In genomic region chr20:34528921-34529297, GRCh38 we compare ENCODE assay signal across 13 cellular contexts. TPM values are rescaled to one million over a fixed set of nuclear protein-coding genes. Genes with fewer than 3 reads are reported as not detected.
DNase-seq lines count a peak whose midpoint lies in the region; ATAC-seq and TF ChIP-seq lines count a peak whose summit lies in the region.
"Had no signal": no experiment of that assay in that cellular context is flagged by ENCODE, and none has a peak within 500 bp of the region (broad histone marks: within the 10 kb centered on the region; RNA-seq: fewer than 3 reads in every experiment).

No MANE protein-coding gene starts in this region.

- TF ChIP-seq POLR2A in heart left ventricle (IDR thresholded peaks at IDR 0.05), result no peak

- H3K4me3 Mint-ChIP-seq in CD4-positive, alpha-beta memory T cell, result no peak overlapping the region
- H3K4me3 Mint-ChIP-seq: activated T-cell treated with anti-CD3 and anti-CD28 coated beads, Interleukin-2, amount 50 U/mL, for 4 hours; neural progenitor cell had no signal

- H2AK5ac ChIP-seq in neuronal stem cell (ENCODE audit: low read depth, low read length), result no peak overlapping the region

- H3K4me1 ChIP-seq in CD4-positive, alpha-beta memory T cell (ENCODE audit: insufficient read depth, low read length), result peaks cover under 1% of the 10 kb centered on the region
- H3K4me1 ChIP-seq in heart left ventricle, result peaks cover 5 to 61% (median 38%) of the 10 kb centered on the region in 12 donors
- no peaks in the 10 kb centered on the region for H3K4me1 ChIP-seq in neuronal stem cell (ENCODE audit: control insufficient read depth in 2 of 2, insufficient read depth in 1 of 2, low read depth in 1 of 2, low read length in 2 of 2)
- H3K4me1 ChIP-seq: neural progenitor cell had no signal

- no peaks in the 10 kb centered on the region for H3K27me3 ChIP-seq in CD4-positive, alpha-beta memory T cell (ENCODE audit: insufficient read depth, low read length)
- H3K27me3 ChIP-seq in heart left ventricle, result no peaks in the 10 kb centered on the region
- no peaks in the 10 kb centered on the region for H3K27me3 ChIP-seq in neuronal stem cell (ENCODE audit: control insufficient read depth in 3 of 3, insufficient read depth in 3 of 3, low read depth in 1 of 3, low read length in 3 of 3)
- H3K27me3 ChIP-seq: neural progenitor cell had no signal

- H3K9me3 ChIP-seq in CD4-positive, alpha-beta memory T cell (ENCODE audit: control insufficient read depth in 1 of 2, low read length in 2 of 2), result no peaks in the 10 kb centered on the region
- H3K9me3 ChIP-seq in heart left ventricle (no peaks in the 10 kb centered on the region), neuronal stem cell (replicated peaks in 1 of 2; ENCODE audit: control insufficient read depth in 2 of 2, insufficient read depth in 1 of 2, low read depth in 1 of 2, low read length in 2 of 2) (no peaks in the 10 kb centered on the region)

- peaks cover 9 to 21% (median 14%) of the 10 kb centered on the region in 4 donors for H3K4me1 Mint-ChIP-seq in CD4-positive, alpha-beta memory T cell

- ATAC-seq in heart left ventricle, result peak; percentile 60 to 77 (median 65)
- ATAC-seq: activated T-cell treated with anti-CD3 and anti-CD28 coated beads, Interleukin-2, amount 50 U/mL, for 4 hours; HCT116 had no signal

- no peak overlapping the region for H3K23ac ChIP-seq in neuronal stem cell (ENCODE audit: low read depth, low read length, poor library complexity)

- no peaks in the 10 kb centered on the region for H3K9me3 Mint-ChIP-seq in CD4-positive, alpha-beta memory T cell
- H3K9me3 Mint-ChIP-seq: activated T-cell treated with anti-CD3 and anti-CD28 coated beads, Interleukin-2, amount 50 U/mL, for 4 hours; neural progenitor cell had no signal

- POLR2A ChIA-PET in CD4-positive, alpha-beta memory T cell (lab: Charles Lee; ENCODE audit: partially characterized antibody), result no interaction called here

- H3K4me2 ChIP-seq in neuronal stem cell (ENCODE audit: insufficient read depth, low read length, poor library complexity, severe bottlenecking), result no peak overlapping the region
- H3K4me2 ChIP-seq: neural progenitor cell had no signal

- no peak overlapping the region for H3K4me3 ChIP-seq in CD4-positive, alpha-beta memory T cell (ENCODE audit: low read length in 2 of 2)
- H3K4me3 ChIP-seq in heart left ventricle (no peak overlapping the region), neuronal stem cell (ENCODE audit: low read length in 2 of 2) (no peak overlapping the region)
- H3K4me3 ChIP-seq: neural progenitor cell had no signal

- no peak overlapping the region for H2AFZ ChIP-seq in neuronal stem cell (ENCODE audit: low read length)
- H2AFZ ChIP-seq: neural progenitor cell had no signal

- peak in 3 of 12 donors; percentile 16 to 27 (median 22) for TF ChIP-seq CTCF in heart left ventricle (IDR thresholded peaks at IDR 0.05)

- H3K27ac Mint-ChIP-seq in CD4-positive, alpha-beta memory T cell, result peak overlapping the region in 4 of 7 donors; percentile 12 to 48 (median 23)
- H3K27ac Mint-ChIP-seq: neural progenitor cell had no signal

- DNase-seq in CD4-positive, alpha-beta memory T cell, result no peak
- DNase-seq in heart left ventricle (peak in 4 of 5 donors; percentile 47 to 84 (median 58)), posterior cingulate gyrus (peak in 6 of 10 donors; percentile 38 to 91 (median 60)), DMS153 (lab: John Stamatoyannopoulos, UW) (no peak), germinal center (ENCODE audit: low spot score) (no peak), neuronal stem cell (ENCODE audit: low spot score) (no peak)
- no peak for DNase-seq in activated CD8-positive, alpha-beta memory T cell treated with anti-CD3 and anti-CD28 coated beads, Interleukin-2, amount 50 U/mL, for 4 hours
- DNase-seq: activated T-cell treated with anti-CD3 and anti-CD28 coated beads, Interleukin-2, amount 50 U/mL, for 4 hours; EL; NCI-H1694 had no signal

- no peak overlapping the region for H3K9ac ChIP-seq in neuronal stem cell (ENCODE audit: low read depth, low read length, poor library complexity)
- H3K9ac ChIP-seq: neural progenitor cell had no signal

- WGBS in heart left ventricle, 4 donors, result 48 to 70% (median 53%) methylated on average over 4 to 5 of the region's 5 CpGs
- WGBS in neuronal stem cell (ENCODE audit: extremely low coverage in 2 of 2, insufficient read length in 2 of 2, insufficient replicate concordance in 1 of 2), 2 donors, result no CpG with 5 or more reads among the region's 5 CpGs

- H3K27ac ChIP-seq in CD4-positive, alpha-beta memory T cell (ENCODE audit: low read depth, low read length), result no peak overlapping the region
- peak overlapping the region; percentile 88 for H3K27ac ChIP-seq in angular gyrus (ENCODE audit: low read depth, low read length)
- peak overlapping the region in 7 of 12 donors; percentile 20 to 60 (median 37) for H3K27ac ChIP-seq in heart left ventricle
- H3K27ac ChIP-seq in neuronal stem cell (replicated peaks; ENCODE audit: low read length), result no peak overlapping the region
- H3K27ac ChIP-seq: neural progenitor cell had no signal

- no peak overlapping the region for H3K4ac ChIP-seq in neuronal stem cell (ENCODE audit: low read length)

- H3K27me3 Mint-ChIP-seq in CD4-positive, alpha-beta memory T cell, result no peaks in the 10 kb centered on the region

- intact Hi-C loops in CD4-positive, alpha-beta memory T cell (cut with micrococcal nuclease), result no loop called here
- intact Hi-C loops in heart left ventricle (cut with DNase I), result loop anchor here in 4 of 10 donors (5.0 to 10.0 kb wide), 4 partner anchors 54 to 334 kb away; no protein-coding TSS in a partner anchor
- intact Hi-C loops in posterior cingulate gyrus (cut with DNase I), result no loop called here

- H2BK15ac ChIP-seq in neuronal stem cell (ENCODE audit: low read length), result no peak overlapping the region

- no peak overlapping the region for H2BK5ac ChIP-seq in neuronal stem cell (ENCODE audit: low read length)

- no peak overlapping the region for H2BK120ac ChIP-seq in neuronal stem cell (ENCODE audit: low read depth, low read length)

- H3K79me1 ChIP-seq in neuronal stem cell (ENCODE audit: low read depth, low read length), result peaks cover 10% of the 10 kb centered on the region

- no peak overlapping the region for H4K8ac ChIP-seq in neuronal stem cell (ENCODE audit: low read depth, low read length)

- CTCF ChIA-PET in CD4-positive, alpha-beta memory T cell (lab: Charles Lee; ENCODE audit: partially characterized antibody), result interaction anchor here (1.8 kb wide), 1 partner anchor 9 kb away, joined by 4 read pairs; no protein-coding TSS in a partner anchor

- H4K91ac ChIP-seq in neuronal stem cell (ENCODE audit: low read depth, low read length, poor library complexity), result no peak overlapping the region

- no peak overlapping the region for H3K18ac ChIP-seq in neuronal stem cell (ENCODE audit: low read length)

- H3K14ac ChIP-seq in neuronal stem cell (ENCODE audit: low read length), result no peak overlapping the region

- peaks cover 54% of the 10 kb centered on the region for H3K36me3 ChIP-seq in CD4-positive, alpha-beta memory T cell (ENCODE audit: insufficient read depth, low read length)
- H3K36me3 ChIP-seq in heart left ventricle (peaks cover 0 to 80% (median 68%) of the 10 kb centered on the region in 9 donors), neuronal stem cell (replicated peaks in 1 of 2; ENCODE audit: control insufficient read depth in 2 of 2, insufficient read depth in 2 of 2, low read length in 2 of 2) (peaks cover 39 to 83% of the 10 kb centered on the region in 2 donors)
- H3K36me3 ChIP-seq: neural progenitor cell had no signal

- H2BK12ac ChIP-seq in neuronal stem cell (ENCODE audit: low read length), result no peak overlapping the region

- H3K36me3 Mint-ChIP-seq in CD4-positive, alpha-beta memory T cell, result peaks cover 34 to 72% of the 10 kb centered on the region in 2 donors

RNA-seq across cellular contexts. Expression of gene DYNLRB1, which starts 12.7 kb away (rescaled TPM):
- 10 to 100 TPM; 75.5 to 81.0 TPM for total RNA-seq in CD4-positive, alpha-beta memory T cell
- 100 to 1,000 TPM; 237 to 311 TPM for polyA plus RNA-seq in CD4-positive, alpha-beta memory T cell
- total RNA-seq in heart left ventricle, result 100 to 1,000 TPM; 129 to 376 (median 145) TPM
- polyA plus RNA-seq in heart left ventricle, result 100 to 1,000 TPM; 200 to 405 TPM
- polyA plus RNA-seq in neuronal stem cell (2013, experiment 1 of 2), result 334 TPM
- 321 TPM for polyA plus RNA-seq in neuronal stem cell (2013, experiment 2 of 2)

RNA-seq across cellular contexts. Expression of gene MAP1LC3A, which starts 29.6 kb away (rescaled TPM):
- 1 to 10 TPM; 2.1 to 2.8 TPM for total RNA-seq in CD4-positive, alpha-beta memory T cell
- 1 to 10 TPM; 3.7 to 7.9 TPM for polyA plus RNA-seq in CD4-positive, alpha-beta memory T cell
- 100 to 1,000 TPM in 3 of 9 donors, 10 to 100 TPM in 6; 54.0 to 212 (median 88.6) TPM for total RNA-seq in heart left ventricle
- polyA plus RNA-seq in heart left ventricle, result 100 to 1,000 TPM in 1 of 2 donors, 10 to 100 TPM in 1; 42.8 to 145 TPM
- 10.4 TPM for polyA plus RNA-seq in neuronal stem cell (2013, experiment 1 of 2)
- 10.7 TPM for polyA plus RNA-seq in neuronal stem cell (2013, experiment 2 of 2)

Comparison
In these comparisons a context has a peak if more than half of its experiments do, and no peak if none do; other contexts are left out.
1. DNase-seq: peak in heart left ventricle (4 of 5) and posterior cingulate gyrus (6 of 10); none in CD4-positive, alpha-beta memory T cell (0 of 5), DMS153 (single experiment), activated CD8-positive, alpha-beta memory T cell treated with anti-CD3 and anti-CD28 coated beads, Interleukin-2, amount 50 U/mL, for 4 hours (single experiment), germinal center (single experiment) and neuronal stem cell (single experiment).
2. H3K27ac ChIP-seq: peak in angular gyrus (single experiment) and heart left ventricle (7 of 12); none in CD4-positive, alpha-beta memory T cell (single experiment) and neuronal stem cell (single experiment).
3. RNA of gene MAP1LC3A, which starts 29.6 kb away (total RNA-seq): 54.0 to 212 TPM in heart left ventricle; 2.1 to 2.8 TPM in CD4-positive, alpha-beta memory T cell; every median in the first group is over 10 times any median in the second.